12 cellular contexts compared by ENCODE assay signal in genomic region chr3:12155833-12156232, GRCh38. TPM values are rescaled to one million over a fixed set of nuclear protein-coding genes. Genes with fewer than 3 reads are reported as not detected.
DNase-seq lines count a peak whose midpoint lies in the region; ATAC-seq and TF ChIP-seq lines count a peak whose summit lies in the region.
"Had no signal": no experiment of that assay in that cellular context is flagged by ENCODE, and none has a peak within 500 bp of the region (broad histone marks: within the 10 kb centered on the region; RNA-seq: fewer than 3 reads in every experiment).

No MANE protein-coding gene starts in this region.

- H3K4me1 ChIP-seq in psoas muscle (peaks cover 27% of the 10 kb centered on the region), sigmoid colon (peaks cover 0 to 14% (median 9%) of the 10 kb centered on the region in 4 donors), tibial nerve (peaks cover 0 to 26% (median 0%) of the 10 kb centered on the region in 4 donors)

- peaks cover 2 to 10% of the 10 kb centered on the region in 2 donors for H3K36me3 ChIP-seq in psoas muscle (ENCODE audit: insufficient read depth in 1 of 2, low read depth in 1 of 2)
- no peaks in the 10 kb centered on the region for H3K36me3 ChIP-seq in sigmoid colon
- H3K36me3 ChIP-seq in tibial nerve, result peaks cover 0 to 7% (median 0%) of the 10 kb centered on the region in 3 donors
- H3K36me3 ChIP-seq: vagina had no signal

- H3K9me3 ChIP-seq in psoas muscle (no peaks in the 10 kb centered on the region), sigmoid colon (no peaks in the 10 kb centered on the region), tibial nerve (no peaks in the 10 kb centered on the region)
- H3K9me3 ChIP-seq: vagina had no signal

- TF ChIP-seq EP300 in sigmoid colon (IDR thresholded peaks at IDR 0.05) (no peak), tibial nerve (IDR thresholded peaks at IDR 0.05) (no peak)

- DNase-seq in ELR (ENCODE audit: low read depth) (peak; percentile 82), foreskin fibroblast (peak; percentile 76 to 85), psoas muscle (no peak), sigmoid colon (no peak), NCI-H1417 (lab: John Stamatoyannopoulos, UW) (no peak), tibial nerve (ENCODE audit: low spot score in 2 of 2) (no peak), lower leg skin (ENCODE audit: low spot score in 2 of 2) (no peak)
- DNase-seq: KG1; NCI-H69; stimulated activated CD4-positive, alpha-beta T cell treated with anti-CD3 and anti-CD28 coated beads, Interleukin-2, amount 100 ng/mL, for 48 hours had no signal

- no peaks in the 10 kb centered on the region for H3K27me3 ChIP-seq in psoas muscle (ENCODE audit: insufficient read depth in 3 of 3, low read length in 2 of 3)
- peaks cover 0 to 25% (median 4%) of the 10 kb centered on the region in 3 donors for H3K27me3 ChIP-seq in sigmoid colon
- H3K27me3 ChIP-seq in tibial nerve, result no peaks in the 10 kb centered on the region
- H3K27me3 ChIP-seq: vagina had no signal

- intact Hi-C loops in psoas muscle (cut with DNase I) (no loop called here), sigmoid colon (cut with DNase I) (no loop called here), lower leg skin (cut with DNase I; ENCODE audit: low total_unique reads) (no loop called here)

- H3K27ac ChIP-seq in psoas muscle (peak overlapping the region; percentile 51), sigmoid colon (no peak overlapping the region), tibial nerve (no peak overlapping the region)
- H3K27ac ChIP-seq: vagina had no signal

- TF ChIP-seq CTCF in foreskin fibroblast (IDR thresholded peaks at IDR 0.05; ENCODE audit: low read depth, low read length) (no peak), psoas muscle (IDR thresholded peaks at IDR 0.05) (no peak), sigmoid colon (IDR thresholded peaks at IDR 0.05) (no peak), tibial nerve (IDR thresholded peaks at IDR 0.05) (no peak), lower leg skin (IDR thresholded peaks at IDR 0.05) (no peak)

- H3K4me3 ChIP-seq in foreskin fibroblast (ENCODE audit: low read depth in 1 of 2, low read length in 2 of 2) (no peak overlapping the region), psoas muscle (no peak overlapping the region), sigmoid colon (no peak overlapping the region), tibial nerve (no peak overlapping the region), lower leg skin (ENCODE audit: low read depth, poor library complexity, severe bottlenecking) (no peak overlapping the region)
- H3K4me3 ChIP-seq: vagina had no signal

- no peak for TF ChIP-seq POLR2A in sigmoid colon (IDR thresholded peaks at IDR 0.05)
- no peak for TF ChIP-seq POLR2A in tibial nerve (IDR thresholded peaks at IDR 0.05)
- no peak for TF ChIP-seq POLR2A in lower leg skin (IDR thresholded peaks at IDR 0.05)

- ATAC-seq in SK-N-SH treated with all-trans-retinoic acid at 6 μM for 48 hours (peak; percentile 91), psoas muscle (peak; percentile 91 to 97 (median 95))

- 57 to 75% (median 60%) methylated on average over 2 of the region's 2 CpGs for WGBS in psoas muscle, 3 donors
- WGBS in sigmoid colon, 2 donors, result 89 to 92% methylated on average over 2 of the region's 2 CpGs
- WGBS in tibial nerve, 2 donors, result 79 to 80% methylated on average over 2 of the region's 2 CpGs
- 89% methylated on average over 2 of the region's 2 CpGs for WGBS in lower leg skin, 2 donors

TF ChIP-seq in SK-N-SH treated with all-trans-retinoic acid at 6 μM for 48 hours, 23 proteins besides CTCF, POLR2A, EP300 and RAD21:
- no peak for TF ChIP-seq ZNF565 (CRISPR knock-in tag; conservative IDR thresholded peaks at IDR 0.05; ENCODE audit: low read depth)
- TF ChIP-seq CSDC2 (CRISPR knock-in tag; IDR thresholded peaks at IDR 0.05), result no peak
- TF ChIP-seq, protein P1, sequence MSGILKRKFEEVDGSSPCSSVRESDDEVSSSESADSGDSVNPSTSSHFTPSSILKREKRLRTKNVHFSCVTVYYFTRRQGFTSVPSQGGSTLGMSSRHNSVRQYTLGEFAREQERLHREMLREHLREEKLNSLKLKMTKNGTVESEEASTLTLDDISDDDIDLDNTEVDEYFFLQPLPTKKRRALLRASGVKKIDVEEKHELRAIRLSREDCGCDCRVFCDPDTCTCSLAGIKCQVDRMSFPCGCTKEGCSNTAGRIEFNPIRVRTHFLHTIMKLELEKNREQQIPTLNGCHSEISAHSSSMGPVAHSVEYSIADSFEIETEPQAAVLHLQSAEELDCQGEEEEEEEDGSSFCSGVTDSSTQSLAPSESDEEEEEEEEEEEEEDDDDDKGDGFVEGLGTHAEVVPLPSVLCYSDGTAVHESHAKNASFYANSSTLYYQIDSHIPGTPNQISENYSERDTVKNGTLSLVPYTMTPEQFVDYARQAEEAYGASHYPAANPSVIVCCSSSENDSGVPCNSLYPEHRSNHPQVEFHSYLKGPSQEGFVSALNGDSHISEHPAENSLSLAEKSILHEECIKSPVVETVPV (CRISPR knock-in tag; IDR thresholded peaks at IDR 0.05), result no peak
- TF ChIP-seq TOX (CRISPR knock-in tag; IDR thresholded peaks at IDR 0.05; ENCODE audit: borderline replicate concordance), result no peak
- TF ChIP-seq, protein P2, sequence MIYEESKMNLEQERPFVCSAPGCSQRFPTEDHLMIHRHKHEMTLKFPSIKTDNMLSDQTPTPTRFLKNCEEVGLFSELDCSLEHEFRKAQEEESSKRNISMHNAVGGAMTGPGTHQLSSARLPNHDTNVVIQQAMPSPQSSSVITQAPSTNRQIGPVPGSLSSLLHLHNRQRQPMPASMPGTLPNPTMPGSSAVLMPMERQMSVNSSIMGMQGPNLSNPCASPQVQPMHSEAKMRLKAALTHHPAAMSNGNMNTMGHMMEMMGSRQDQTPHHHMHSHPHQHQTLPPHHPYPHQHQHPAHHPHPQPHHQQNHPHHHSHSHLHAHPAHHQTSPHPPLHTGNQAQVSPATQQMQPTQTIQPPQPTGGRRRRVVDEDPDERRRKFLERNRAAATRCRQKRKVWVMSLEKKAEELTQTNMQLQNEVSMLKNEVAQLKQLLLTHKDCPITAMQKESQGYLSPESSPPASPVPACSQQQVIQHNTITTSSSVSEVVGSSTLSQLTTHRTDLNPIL (CRISPR knock-in tag; IDR thresholded peaks at IDR 0.05; ENCODE audit: low read depth), result no peak
- no peak for TF ChIP-seq ZNF8 (CRISPR knock-in tag; IDR thresholded peaks at IDR 0.05)
TF ChIP-seq in SK-N-SH treated with all-trans-retinoic acid at 6 μM for 48 hours: peak in this region for 0.

RNA-seq across cellular contexts. Expression of gene TIMP4, which starts 2.9 kb away (rescaled TPM):
- total RNA-seq in psoas muscle, result 10 to 100 TPM in 3 of 4 donors, 1 to 10 TPM in 1; 1.3 to 24.1 (median 19.5) TPM
- 10 to 100 TPM; 15.7 to 19.8 (median 17.5) TPM for polyA plus RNA-seq in psoas muscle
- 10 to 100 TPM; 10.2 to 25.0 (median 16.7) TPM for total RNA-seq in sigmoid colon
- 10 to 100 TPM in 1 of 3 donors, 1 to 10 TPM in 2; 3.5 to 10.1 (median 5.4) TPM for polyA plus RNA-seq in sigmoid colon
- total RNA-seq in tibial nerve, result 100 to 1,000 TPM in 1 of 4 donors, 10 to 100 TPM in 3; 40.2 to 124 (median 48.4) TPM
- total RNA-seq in lower leg skin, result 10 to 100 TPM in 3 of 4 donors, 1 to 10 TPM in 1; 5.2 to 16.5 (median 14.4) TPM

Comparison
In these comparisons a context has a peak if more than half of its experiments do, and no peak if none do; other contexts are left out.
1. DNase-seq: peak in ELR (single experiment) and foreskin fibroblast (2 of 2); none in psoas muscle (0 of 2), sigmoid colon (single experiment), NCI-H1417 (0 of 3), tibial nerve (0 of 2) and lower leg skin (0 of 2).